Comparison of ENCODE assay signal across 22 cellular contexts in the genomic region with DNA sequence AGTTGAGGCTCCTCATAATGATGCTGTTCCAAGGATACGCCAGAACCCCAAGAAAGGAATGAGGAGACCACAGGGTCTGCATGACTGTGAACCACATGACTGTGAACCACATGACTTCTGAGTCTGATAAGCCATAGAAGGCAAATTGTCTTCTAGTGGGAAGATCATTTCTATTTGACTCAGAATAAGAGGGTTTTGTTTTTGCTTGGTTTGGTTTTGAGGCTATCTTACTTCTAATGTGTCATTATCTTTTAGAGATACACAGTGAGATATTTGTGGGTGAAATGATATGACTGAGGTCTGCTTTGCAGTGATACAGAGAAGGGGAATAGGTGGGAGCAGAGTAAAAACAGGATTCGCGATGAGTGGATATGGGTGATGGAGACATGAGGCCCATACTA. TPM values are rescaled to one million over a fixed set of nuclear protein-coding genes. Genes with fewer than 3 reads are reported as not detected.
DNase-seq lines count a peak whose midpoint lies in the region; TF ChIP-seq lines count a peak whose summit lies in the region.
"Had no signal": no experiment of that assay in that cellular context is flagged by ENCODE, and none has a peak within 500 bp of the region (broad histone marks: within the 10 kb centered on the region; RNA-seq: fewer than 3 reads in every experiment).

No MANE protein-coding gene starts in this region.

- H3K27ac Mint-ChIP-seq in activated CD4-positive, alpha-beta T cell treated with anti-CD3 and anti-CD28 coated beads, Interleukin-2, amount 10 ng/mL, durations not matched to agents 24 days and 14 days = peak overlapping the region; percentile 6
- H3K27ac Mint-ChIP-seq in T-helper 2 cell treated with Interferon-gamma antibody and Interleukin-4, amounts not matched to agents 5 μg/mL and 100 μg/mL, for 36 hours = no peak overlapping the region
- H3K27ac Mint-ChIP-seq in mesothelial cell of epicardium = no peak overlapping the region
- H3K27ac Mint-ChIP-seq in CD4-positive, alpha-beta memory T cell = no peak overlapping the region
- H3K27ac Mint-ChIP-seq: CD4-positive, CD25-positive, alpha-beta regulatory T cell; HFFc6; nephron progenitor cell had no signal

- DNase-seq in activated CD4-positive, alpha-beta T cell treated with anti-CD3 and anti-CD28 coated beads, Interleukin-2, amount 10 ng/mL, durations not matched to agents 24 days and 14 days = peak; percentile 53
- no peak for DNase-seq in activated CD4-positive, alpha-beta T cell treated with anti-CD3 and anti-CD28 coated beads, Interleukin-2, amount 50 U/mL, for 48 hours
- peak; percentile 41 for DNase-seq in stimulated activated CD4-positive, alpha-beta T cell treated with anti-CD3 and anti-CD28 coated beads, Interleukin-15, amount 100 ng/mL, for 24 hours
- DNase-seq in stimulated activated CD4-positive, alpha-beta T cell treated with anti-CD3 and anti-CD28 coated beads, Interleukin-12 subunit alpha, Interleukin-12 subunit beta, amount 100 ng/mL, for 4 hours = no peak
- DNase-seq in T-helper 2 cell treated with Interferon-gamma antibody and Interleukin-4, amounts not matched to agents 5 μg/mL and 100 μg/mL, for 36 hours (ENCODE audit: low spot score) = peak; percentile 54
- no peak for DNase-seq in mesothelial cell of epicardium (ENCODE audit: low spot score in 2 of 2, unreplicated experiment in 2 of 2)
- no peak for DNase-seq in CD4-positive, alpha-beta memory T cell
- no peak for DNase-seq in NCI-H345 (lab: John Stamatoyannopoulos, UW)
- DNase-seq: CD4-positive, CD25-positive, alpha-beta regulatory T cell; esophagus squamous epithelium; GOT3; HFFc6; lower lobe of right lung; NCI-H1105; NCI-H187 treated with DMSO at 0.1 percent for 48 hours; NCI-H526; nephron progenitor cell; NK-92 treated with Interleukin-12 subunit alpha and Interleukin-12 subunit beta, amount 100 ng/mL, for 24 hours; SHP77; T-helper 9 cell; testis had no signal

- no peak for TF ChIP-seq CTCF in mesothelial cell of epicardium (IDR thresholded peaks at IDR 0.05; ENCODE audit: unreplicated experiment)

- H3K27me3 ChIP-seq in CD4-positive, alpha-beta memory T cell (ENCODE audit: insufficient read depth, low read length) = no peaks in the 10 kb centered on the region
- H3K27me3 ChIP-seq: testis had no signal

- POLR2A ChIA-PET in CD4-positive, alpha-beta memory T cell (lab: Charles Lee; ENCODE audit: partially characterized antibody) = no interaction called here

- H3K9me3 ChIP-seq in CD4-positive, alpha-beta memory T cell (ENCODE audit: control insufficient read depth in 1 of 2, low read length in 2 of 2) = no peaks in the 10 kb centered on the region
- H3K9me3 ChIP-seq: esophagus squamous epithelium, lower lobe of right lung, testis had no signal

- H3K36me3 Mint-ChIP-seq in activated CD4-positive, alpha-beta T cell treated with anti-CD3 and anti-CD28 coated beads, Interleukin-2, amount 10 ng/mL, durations not matched to agents 24 days and 14 days (ENCODE audit: low read depth) = no peaks in the 10 kb centered on the region
- H3K36me3 Mint-ChIP-seq in T-helper 2 cell treated with Interferon-gamma antibody and Interleukin-4, amounts not matched to agents 5 μg/mL and 100 μg/mL, for 36 hours (ENCODE audit: low read depth) = no peaks in the 10 kb centered on the region
- H3K36me3 Mint-ChIP-seq in mesothelial cell of epicardium = no peaks in the 10 kb centered on the region
- H3K36me3 Mint-ChIP-seq in CD4-positive, alpha-beta memory T cell = no peaks in the 10 kb centered on the region

- H3K27me3 Mint-ChIP-seq in activated CD4-positive, alpha-beta T cell treated with anti-CD3 and anti-CD28 coated beads, Interleukin-2, amount 10 ng/mL, durations not matched to agents 24 days and 14 days = peaks cover 62% of the 10 kb centered on the region
- peaks cover 68% of the 10 kb centered on the region for H3K27me3 Mint-ChIP-seq in T-helper 2 cell treated with Interferon-gamma antibody and Interleukin-4, amounts not matched to agents 5 μg/mL and 100 μg/mL, for 36 hours (ENCODE audit: low read depth)
- H3K27me3 Mint-ChIP-seq in mesothelial cell of epicardium (ENCODE audit: low read depth) = peaks cover 14% of the 10 kb centered on the region
- peaks cover 17 to 19% of the 10 kb centered on the region in 2 donors for H3K27me3 Mint-ChIP-seq in CD4-positive, alpha-beta memory T cell

- no peak overlapping the region for H3K27ac ChIP-seq in CD4-positive, alpha-beta memory T cell (ENCODE audit: low read depth, low read length)
- H3K27ac ChIP-seq: esophagus squamous epithelium, lower lobe of right lung, testis, VCaP had no signal

- intact Hi-C loops in activated CD4-positive, alpha-beta T cell treated with anti-CD3 and anti-CD28 coated beads, Interleukin-2, amount 10 ng/mL, durations not matched to agents 24 days and 14 days (cut with micrococcal nuclease) = loop anchor here (1.0 to 5.0 kb wide), 5 partner anchors 8 to 210 kb away; no protein-coding TSS in a partner anchor
- intact Hi-C loops in CD4-positive, alpha-beta memory T cell (cut with micrococcal nuclease) = no loop called here

- CTCF ChIA-PET in CD4-positive, alpha-beta memory T cell (lab: Charles Lee; ENCODE audit: partially characterized antibody) = no interaction called here

- H3K4me1 ChIP-seq in CD4-positive, alpha-beta memory T cell (ENCODE audit: insufficient read depth, low read length) = no peaks in the 10 kb centered on the region
- H3K4me1 ChIP-seq: esophagus squamous epithelium, lower lobe of right lung, testis had no signal

- no peak overlapping the region for H3K4me3 Mint-ChIP-seq in activated CD4-positive, alpha-beta T cell treated with anti-CD3 and anti-CD28 coated beads, Interleukin-2, amount 10 ng/mL, durations not matched to agents 24 days and 14 days
- H3K4me3 Mint-ChIP-seq in T-helper 2 cell treated with Interferon-gamma antibody and Interleukin-4, amounts not matched to agents 5 μg/mL and 100 μg/mL, for 36 hours = no peak overlapping the region
- no peak overlapping the region for H3K4me3 Mint-ChIP-seq in mesothelial cell of epicardium
- H3K4me3 Mint-ChIP-seq in CD4-positive, alpha-beta memory T cell = no peak overlapping the region
- H3K4me3 Mint-ChIP-seq: CD4-positive, CD25-positive, alpha-beta regulatory T cell; HFFc6; nephron progenitor cell had no signal

- H3K36me3 ChIP-seq in CD4-positive, alpha-beta memory T cell (ENCODE audit: insufficient read depth, low read length) = no peaks in the 10 kb centered on the region
- H3K36me3 ChIP-seq: esophagus squamous epithelium, lower lobe of right lung had no signal

- H3K9me3 Mint-ChIP-seq in activated CD4-positive, alpha-beta T cell treated with anti-CD3 and anti-CD28 coated beads, Interleukin-2, amount 10 ng/mL, durations not matched to agents 24 days and 14 days = no peaks in the 10 kb centered on the region
- no peaks in the 10 kb centered on the region for H3K9me3 Mint-ChIP-seq in T-helper 2 cell treated with Interferon-gamma antibody and Interleukin-4, amounts not matched to agents 5 μg/mL and 100 μg/mL, for 36 hours
- no peaks in the 10 kb centered on the region for H3K9me3 Mint-ChIP-seq in mesothelial cell of epicardium
- no peaks in the 10 kb centered on the region for H3K9me3 Mint-ChIP-seq in CD4-positive, alpha-beta memory T cell
- H3K9me3 Mint-ChIP-seq: HFFc6, nephron progenitor cell had no signal

- H3K4me3 ChIP-seq in CD4-positive, alpha-beta memory T cell (ENCODE audit: low read length in 2 of 2) = no peak overlapping the region
- H3K4me3 ChIP-seq: esophagus squamous epithelium, lower lobe of right lung, testis had no signal

- H3K4me1 Mint-ChIP-seq in activated CD4-positive, alpha-beta T cell treated with anti-CD3 and anti-CD28 coated beads, Interleukin-2, amount 10 ng/mL, durations not matched to agents 24 days and 14 days = peaks cover 13% of the 10 kb centered on the region
- H3K4me1 Mint-ChIP-seq in T-helper 2 cell treated with Interferon-gamma antibody and Interleukin-4, amounts not matched to agents 5 μg/mL and 100 μg/mL, for 36 hours (ENCODE audit: low read depth) = peaks cover 5% of the 10 kb centered on the region
- no peaks in the 10 kb centered on the region for H3K4me1 Mint-ChIP-seq in mesothelial cell of epicardium
- peaks cover 0 to 1% (median 0%) of the 10 kb centered on the region in 4 donors for H3K4me1 Mint-ChIP-seq in CD4-positive, alpha-beta memory T cell
- H3K4me1 Mint-ChIP-seq: CD4-positive, CD25-positive, alpha-beta regulatory T cell had no signal

RNA-seq across cellular contexts. Expression of a gene that starts 28.9 kb away (rescaled TPM):
- total RNA-seq in activated CD4-positive, alpha-beta T cell treated with anti-CD3 and anti-CD28 coated beads, Interleukin-2, amount 10 ng/mL, durations not matched to agents 24 days and 14 days = 193 and 219 TPM in 2 replicates
- 20.1 to 24.5 TPM (median 21.7 TPM) in 3 replicates for total RNA-seq in mesothelial cell of epicardium
- 10 to 100 TPM; 33.4 to 34.1 TPM for total RNA-seq in CD4-positive, alpha-beta memory T cell
- polyA plus RNA-seq in CD4-positive, alpha-beta memory T cell = 10 to 100 TPM in 1 of 2 donors, 1 to 10 TPM in 1; 4.7 to 15.8 TPM

Comparison
In these comparisons a context has a peak if more than half of its experiments do, and no peak if none do; other contexts are left out.
1. DNase-seq: peak in activated CD4-positive, alpha-beta T cell treated with anti-CD3 and anti-CD28 coated beads, Interleukin-2, amount 10 ng/mL, durations not matched to agents 24 days and 14 days (single experiment), stimulated activated CD4-positive, alpha-beta T cell treated with anti-CD3 and anti-CD28 coated beads, Interleukin-15, amount 100 ng/mL, for 24 hours (single experiment) and T-helper 2 cell treated with Interferon-gamma antibody and Interleukin-4, amounts not matched to agents 5 μg/mL and 100 μg/mL, for 36 hours (single experiment); none in activated CD4-positive, alpha-beta T cell treated with anti-CD3 and anti-CD28 coated beads, Interleukin-2, amount 50 U/mL, for 48 hours (0 of 2), stimulated activated CD4-positive, alpha-beta T cell treated with anti-CD3 and anti-CD28 coated beads, Interleukin-12 subunit alpha, Interleukin-12 subunit beta, amount 100 ng/mL, for 4 hours (single experiment), mesothelial cell of epicardium (0 of 2), CD4-positive, alpha-beta memory T cell (0 of 5) and NCI-H345 (single experiment).